26 cellular contexts compared by ENCODE assay signal in genomic region chr3:163521261-163521660, GRCh38.
"Had no signal": no experiment of that assay in that cellular context is flagged by ENCODE, and none has a peak within 500 bp of the region (broad histone marks: within the 10 kb centered on the region; RNA-seq: fewer than 3 reads in every experiment).

No MANE protein-coding gene starts in this region.

- ATAC-seq: natural killer cell; sciatic nerve; stimulated activated naive B cell treated with anti-CD40 and anti-IgM and Interleukin-4, amounts not matched to agents 10 μg/mL and 1 μg/mL and 100 μg/mL, for 72 hours; stimulated activated naive CD8-positive, alpha-beta T cell treated with anti-CD3 and anti-CD28 coated beads, Interleukin-15, Interleukin-2, amounts not matched to agents 100 U/mL and 50 U/mL, for 24 hours had no signal

- H3K4me3 ChIP-seq: left ventricle myocardium inferior, lung, neural progenitor cell, right atrium auricular region, skin epidermis, stomach, testis, thyroid gland, transverse colon, upper lobe of left lung, vagina had no signal

- H3K9ac ChIP-seq: neural progenitor cell, parathyroid adenoma had no signal

- H2AFZ ChIP-seq: neural progenitor cell, parathyroid adenoma had no signal

- H3K4me1 ChIP-seq: left ventricle myocardium inferior, neural progenitor cell, parathyroid adenoma, right atrium auricular region, stomach, testis, thyroid gland, transverse colon, upper lobe of left lung, vagina had no signal

- H3K27me3 ChIP-seq: neural progenitor cell, neutrophil, right atrium auricular region, stomach, testis, thyroid gland, transverse colon, upper lobe of left lung, vagina had no signal

- H3K36me3 ChIP-seq: left ventricle myocardium inferior, neural progenitor cell, neutrophil, right atrium auricular region, stomach, thyroid gland, transverse colon, upper lobe of left lung, vagina had no signal

- H3K9me3 ChIP-seq: left ventricle myocardium inferior, neutrophil, right atrium auricular region, stomach, testis, thyroid gland, transverse colon, upper lobe of left lung, vagina had no signal

- H3K4me2 ChIP-seq: neural progenitor cell had no signal

- H3K27ac ChIP-seq: left ventricle myocardium inferior, neural progenitor cell, neutrophil, parathyroid adenoma, right atrium auricular region, skin epidermis, stomach, testis, thyroid gland, transverse colon, upper lobe of left lung, vagina had no signal

- DNase-seq: islet precursor cell; left ventricle myocardium inferior; mesendoderm; naive B cell; natural killer cell; nephron progenitor cell; occipital lobe; stimulated activated CD4-positive, alpha-beta T cell treated with anti-CD3 and anti-CD28 coated beads, Interleukin-12 subunit alpha, Interleukin-12 subunit beta, amount 100 ng/mL, for 4 hours; stimulated activated CD4-positive, alpha-beta T cell treated with anti-CD3 and anti-CD28 coated beads, Interleukin-15, amount 100 ng/mL, for 24 hours; stimulated activated CD4-positive, alpha-beta T cell treated with anti-CD3 and anti-CD28 coated beads, Interleukin-2, amount 100 ng/mL, for 24 hours; stimulated activated CD4-positive, alpha-beta T cell treated with anti-CD3 and anti-CD28 coated beads, Interleukin-4, amount 100 ng/mL, for 1 hour; stimulated activated naive B cell treated with anti-CD40 and anti-IgM and Interleukin-4, amounts not matched to agents 10 μg/mL and 1 μg/mL and 100 μg/mL, for 72 hours; stimulated activated naive CD8-positive, alpha-beta T cell treated with anti-CD3 and anti-CD28 coated beads, Interleukin-15, Interleukin-2, amounts not matched to agents 100 U/mL and 50 U/mL, for 24 hours; stomach; testis; thyroid gland; transverse colon; upper lobe of left lung had no signal
